Comparison of ENCODE assay signal across 24 cellular contexts in the genomic region with DNA sequence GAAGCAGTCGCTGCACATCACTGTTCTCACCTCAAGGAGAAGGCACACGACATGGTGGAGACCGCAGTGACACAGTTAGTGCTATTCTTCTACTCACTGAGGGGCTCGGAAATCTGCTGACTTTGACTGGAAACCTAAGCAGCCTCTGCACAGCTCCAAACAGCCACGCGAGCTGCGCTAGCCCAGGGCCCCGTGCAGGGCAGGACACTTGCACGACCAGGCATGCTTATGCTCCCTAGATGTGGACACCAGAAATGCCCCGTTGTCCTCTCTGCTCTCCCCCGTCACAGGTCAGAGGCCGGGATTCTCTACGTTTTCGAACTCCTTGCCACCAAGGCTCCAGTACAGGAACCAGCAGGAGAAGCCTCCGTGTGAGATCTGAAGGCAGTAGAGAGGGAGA.
DNase-seq lines count a peak whose midpoint lies in the region; ATAC-seq lines count a peak whose summit lies in the region.
"Had no signal": no experiment of that assay in that cellular context is flagged by ENCODE, and none has a peak within 500 bp of the region (broad histone marks: within the 10 kb centered on the region; RNA-seq: fewer than 3 reads in every experiment).

No MANE protein-coding gene starts in this region.

- no CpG with 5 or more reads among the region's 15 CpGs for WGBS in neuronal stem cell (ENCODE audit: extremely low coverage in 2 of 2, insufficient read length in 2 of 2, insufficient replicate concordance in 1 of 2), 2 donors

- peak overlapping the region; percentile 2 for H2AK5ac ChIP-seq in neuronal stem cell (ENCODE audit: low read depth, low read length)

- H3K9me3 ChIP-seq in neuronal stem cell (replicated peaks in 1 of 2; ENCODE audit: control insufficient read depth in 2 of 2, insufficient read depth in 1 of 2, low read depth in 1 of 2, low read length in 2 of 2), result peaks cover 0 to 2% of the 10 kb centered on the region in 2 donors
- H3K9me3 ChIP-seq: A549, BE2C, BLaER1 had no signal

- no peaks in the 10 kb centered on the region for H3K4me1 Mint-ChIP-seq in activated naive CD4-positive, alpha-beta T cell treated with anti-CD3 and anti-CD28 coated beads, Interleukin-2, amount 10 ng/mL, durations not matched to agents 7 days and 5 days
- no peaks in the 10 kb centered on the region for H3K4me1 Mint-ChIP-seq in activated CD4-positive, alpha-beta T cell treated with anti-CD3 and anti-CD28 coated beads, Interleukin-2, amount 10 ng/mL, durations not matched to agents 24 days and 14 days
- H3K4me1 Mint-ChIP-seq: CD14-positive monocyte; CD4-positive, alpha-beta memory T cell; CD4-positive, CD25-positive, alpha-beta regulatory T cell; CD8-positive, alpha-beta memory T cell had no signal

- H3K4me3 ChIP-seq in neuronal stem cell (ENCODE audit: low read length in 2 of 2), result no peak overlapping the region
- H3K4me3 ChIP-seq: A549, BLaER1, GM12878 had no signal

- no peak for ATAC-seq in Right ventricle myocardium inferior
- no peak for ATAC-seq in left ventricle myocardium superior
- peak; percentile 14 for ATAC-seq in sciatic nerve
- ATAC-seq: A549, GM12878 had no signal

- CTCF ChIA-PET in activated naive CD4-positive, alpha-beta T cell treated with anti-CD3 and anti-CD28 coated beads, Interleukin-2, amount 10 ng/mL, durations not matched to agents 7 days and 5 days (lab: Charles Lee), result no interaction called here

- no peak overlapping the region for H3K27ac Mint-ChIP-seq in activated naive CD4-positive, alpha-beta T cell treated with anti-CD3 and anti-CD28 coated beads, Interleukin-2, amount 10 ng/mL, durations not matched to agents 7 days and 5 days
- no peak overlapping the region for H3K27ac Mint-ChIP-seq in activated CD4-positive, alpha-beta T cell treated with anti-CD3 and anti-CD28 coated beads, Interleukin-2, amount 10 ng/mL, durations not matched to agents 24 days and 14 days
- H3K27ac Mint-ChIP-seq: CD14-positive monocyte; CD4-positive, alpha-beta memory T cell; CD4-positive, CD25-positive, alpha-beta regulatory T cell; CD8-positive, alpha-beta memory T cell had no signal

- no peak overlapping the region for H2BK12ac ChIP-seq in neuronal stem cell (ENCODE audit: low read length)

- no peak overlapping the region for H3K4me2 ChIP-seq in neuronal stem cell (ENCODE audit: insufficient read depth, low read length, poor library complexity, severe bottlenecking)
- H3K4me2 ChIP-seq: A549, BLaER1 had no signal

- intact Hi-C loops in Right ventricle myocardium inferior (cut with DNase I) (no loop called here), left ventricle myocardium superior (cut with micrococcal nuclease) (no loop called here), sciatic nerve (cut with DNase I) (no loop called here)
- intact Hi-C loops in activated CD4-positive, alpha-beta T cell treated with anti-CD3 and anti-CD28 coated beads, Interleukin-2, amount 10 ng/mL, durations not matched to agents 24 days and 14 days (cut with micrococcal nuclease), result no loop called here

- no peak overlapping the region for H4K8ac ChIP-seq in neuronal stem cell (ENCODE audit: low read depth, low read length)

- H3K9me3 Mint-ChIP-seq in activated naive CD4-positive, alpha-beta T cell treated with anti-CD3 and anti-CD28 coated beads, Interleukin-2, amount 10 ng/mL, durations not matched to agents 7 days and 5 days, result no peaks in the 10 kb centered on the region
- H3K9me3 Mint-ChIP-seq in activated CD4-positive, alpha-beta T cell treated with anti-CD3 and anti-CD28 coated beads, Interleukin-2, amount 10 ng/mL, durations not matched to agents 24 days and 14 days, result no peaks in the 10 kb centered on the region
- H3K9me3 Mint-ChIP-seq: CD4-positive, alpha-beta memory T cell; CD4-positive, CD25-positive, alpha-beta regulatory T cell had no signal

- no peak overlapping the region for H3K4ac ChIP-seq in neuronal stem cell (ENCODE audit: low read length)

- peak; percentile 60 for DNase-seq in Right ventricle myocardium inferior (ENCODE audit: missing footprints)
- no peak for DNase-seq in left ventricle myocardium superior
- no peak for DNase-seq in neuronal stem cell (ENCODE audit: low spot score)
- no peak for DNase-seq in sciatic nerve (ENCODE audit: low spot score)
- DNase-seq in activated naive CD4-positive, alpha-beta T cell treated with anti-CD3 and anti-CD28 coated beads, Interleukin-2, amount 10 ng/mL, durations not matched to agents 7 days and 5 days, result no peak
- no peak for DNase-seq in activated CD4-positive, alpha-beta T cell treated with anti-CD3 and anti-CD28 coated beads, Interleukin-2, amount 10 ng/mL, durations not matched to agents 24 days and 14 days
- no peak for DNase-seq in AG08396 (ENCODE audit: low spot score)
- DNase-seq: BE2C; CD4-positive, alpha-beta memory T cell; CD4-positive, CD25-positive, alpha-beta regulatory T cell; COR-L47; DMS 273 treated with DMSO at 0.1 percent for 48 hours; DMS153; DMS53; DMS79; DND-41; EL; GDM1 had no signal

- H3K4me3 Mint-ChIP-seq in activated naive CD4-positive, alpha-beta T cell treated with anti-CD3 and anti-CD28 coated beads, Interleukin-2, amount 10 ng/mL, durations not matched to agents 7 days and 5 days, result no peak overlapping the region
- H3K4me3 Mint-ChIP-seq in activated CD4-positive, alpha-beta T cell treated with anti-CD3 and anti-CD28 coated beads, Interleukin-2, amount 10 ng/mL, durations not matched to agents 24 days and 14 days, result no peak overlapping the region
- H3K4me3 Mint-ChIP-seq: CD14-positive monocyte; CD4-positive, alpha-beta memory T cell; CD4-positive, CD25-positive, alpha-beta regulatory T cell; CD8-positive, alpha-beta memory T cell had no signal

- no peak overlapping the region for H3K18ac ChIP-seq in neuronal stem cell (ENCODE audit: low read length)

- H3K36me3 ChIP-seq in neuronal stem cell (replicated peaks in 1 of 2; ENCODE audit: control insufficient read depth in 2 of 2, insufficient read depth in 2 of 2, low read length in 2 of 2), result no peaks in the 10 kb centered on the region
- H3K36me3 ChIP-seq: BE2C had no signal

- no peak overlapping the region for H2BK120ac ChIP-seq in neuronal stem cell (ENCODE audit: low read depth, low read length)

- no peak overlapping the region for H2BK5ac ChIP-seq in neuronal stem cell (ENCODE audit: low read length)

- H3K27ac ChIP-seq in neuronal stem cell (replicated peaks; ENCODE audit: low read length), result no peak overlapping the region
- H3K27ac ChIP-seq: 22Rv1, A549, BLaER1 had no signal

- H3K23ac ChIP-seq in neuronal stem cell (ENCODE audit: low read depth, low read length, poor library complexity), result no peak overlapping the region

- no peaks in the 10 kb centered on the region for H3K27me3 ChIP-seq in neuronal stem cell (ENCODE audit: control insufficient read depth in 3 of 3, insufficient read depth in 3 of 3, low read depth in 1 of 3, low read length in 3 of 3)
- H3K27me3 ChIP-seq: BE2C, BLaER1 had no signal

- no peak overlapping the region for H4K91ac ChIP-seq in neuronal stem cell (ENCODE audit: low read depth, low read length, poor library complexity)

- H2AFZ ChIP-seq in neuronal stem cell (ENCODE audit: low read length), result no peak overlapping the region

- no peaks in the 10 kb centered on the region for H3K79me1 ChIP-seq in neuronal stem cell (ENCODE audit: low read depth, low read length)

- H3K27me3 Mint-ChIP-seq in activated naive CD4-positive, alpha-beta T cell treated with anti-CD3 and anti-CD28 coated beads, Interleukin-2, amount 10 ng/mL, durations not matched to agents 7 days and 5 days, result no peaks in the 10 kb centered on the region
- peaks cover 8% of the 10 kb centered on the region for H3K27me3 Mint-ChIP-seq in activated CD4-positive, alpha-beta T cell treated with anti-CD3 and anti-CD28 coated beads, Interleukin-2, amount 10 ng/mL, durations not matched to agents 24 days and 14 days

- no peaks in the 10 kb centered on the region for H3K36me3 Mint-ChIP-seq in activated naive CD4-positive, alpha-beta T cell treated with anti-CD3 and anti-CD28 coated beads, Interleukin-2, amount 10 ng/mL, durations not matched to agents 7 days and 5 days
- H3K36me3 Mint-ChIP-seq in activated CD4-positive, alpha-beta T cell treated with anti-CD3 and anti-CD28 coated beads, Interleukin-2, amount 10 ng/mL, durations not matched to agents 24 days and 14 days (ENCODE audit: low read depth), result no peaks in the 10 kb centered on the region
- H3K36me3 Mint-ChIP-seq: CD14-positive monocyte; CD4-positive, alpha-beta memory T cell; CD4-positive, CD25-positive, alpha-beta regulatory T cell had no signal

- H3K4me1 ChIP-seq in neuronal stem cell (ENCODE audit: control insufficient read depth in 2 of 2, insufficient read depth in 1 of 2, low read depth in 1 of 2, low read length in 2 of 2), result no peaks in the 10 kb centered on the region
- H3K4me1 ChIP-seq: A549, BE2C, BLaER1 had no signal

- H3K14ac ChIP-seq in neuronal stem cell (ENCODE audit: low read length), result no peak overlapping the region

- H3K9ac ChIP-seq in neuronal stem cell (ENCODE audit: low read depth, low read length, poor library complexity), result no peak overlapping the region
- H3K9ac ChIP-seq: BLaER1 had no signal

- H2BK15ac ChIP-seq in neuronal stem cell (ENCODE audit: low read length), result no peak overlapping the region
